27 cellular contexts compared by ENCODE assay signal in genomic region chr11:79189055-79189454, GRCh38.
"Had no signal": no experiment of that assay in that cellular context is flagged by ENCODE, and none has a peak within 500 bp of the region (broad histone marks: within the 10 kb centered on the region; RNA-seq: fewer than 3 reads in every experiment).

No MANE protein-coding gene starts in this region.

- H3K27me3 Mint-ChIP-seq: brain; natural killer cell treated with Interleukin-12 subunit alpha and Interleukin-12 subunit beta and Interleukin-15 and Interleukin-18, amount 100 ng/mL, for 72 hours; stimulated activated memory B cell treated with anti-CD40 and anti-IgM and Interleukin-4, amounts not matched to agents 10 μg/mL and 1 μg/mL and 100 μg/mL, for 72 hours had no signal

- H3K4me3 Mint-ChIP-seq: activated B cell treated with CpG ODN at 0.5 μM for 24 hours; activated CD8-positive, alpha-beta T cell treated with anti-CD3 and anti-CD28 coated beads, Interleukin-2, amount 10 ng/mL, durations not matched to agents 7 days and 5 days; activated naive CD8-positive, alpha-beta T cell treated with anti-CD3 and anti-CD28 coated beads for 36 hours; brain; natural killer cell treated with Interleukin-12 subunit alpha and Interleukin-12 subunit beta and Interleukin-15 and Interleukin-18, amount 100 ng/mL, for 72 hours; stimulated activated memory B cell treated with anti-CD40 and anti-IgM and Interleukin-4, amounts not matched to agents 10 μg/mL and 1 μg/mL and 100 μg/mL, for 72 hours had no signal

- H3K9me3 ChIP-seq: adrenal gland, colonic mucosa, mucosa of descending colon, thyroid gland had no signal

- H3K36me3 Mint-ChIP-seq: activated naive CD8-positive, alpha-beta T cell treated with anti-CD3 and anti-CD28 coated beads for 36 hours; natural killer cell treated with Interleukin-12 subunit alpha and Interleukin-12 subunit beta and Interleukin-15 and Interleukin-18, amount 100 ng/mL, for 72 hours; stimulated activated memory B cell treated with anti-CD40 and anti-IgM and Interleukin-4, amounts not matched to agents 10 μg/mL and 1 μg/mL and 100 μg/mL, for 72 hours had no signal

- H3K27me3 ChIP-seq: adrenal gland, cardiac muscle cell, colonic mucosa, esophagus squamous epithelium, right atrium auricular region, stomach, thyroid gland had no signal

- DNase-seq: activated B cell treated with CpG ODN at 0.5 μM for 24 hours; activated CD8-positive, alpha-beta T cell treated with anti-CD3 and anti-CD28 coated beads, Interleukin-2, amount 10 ng/mL, durations not matched to agents 7 days and 5 days; activated effector memory CD4-positive, alpha-beta T cell treated with Interleukin-2 at 50 U/mL for 16 hours; activated naive CD4-positive, alpha-beta T cell treated with Interleukin-2 at 50 U/mL for 16 hours; activated naive CD8-positive, alpha-beta T cell treated with anti-CD3 and anti-CD28 coated beads for 36 hours; adrenal gland; aorta; cerebellar nuclear complex; colonic mucosa; effector CD8-positive, alpha-beta T cell; esophagus squamous epithelium; foreskin melanocyte; kidney glomerular epithelial cell; mucosa of descending colon; stimulated activated CD4-positive, alpha-beta T cell treated with anti-CD3 and anti-CD28 coated beads, Interleukin-1b, Interleukin-23, amount 100 ng/mL, for 48 hours; stimulated activated CD4-positive, alpha-beta T cell treated with anti-CD3 and anti-CD28 coated beads, Interleukin-4, amount 100 ng/mL, for 4 hours; stimulated activated CD8-positive, alpha-beta memory T cell treated with anti-CD3 and anti-CD28 coated beads, Interleukin-4, amount 100 ng/mL, for 48 hours; thyroid gland had no signal

- H3K27ac ChIP-seq: adrenal gland, cardiac muscle cell, colonic mucosa, epithelial cell of prostate, esophagus squamous epithelium, right atrium auricular region, stomach, thyroid gland had no signal

- H3K4me2 ChIP-seq: smooth muscle cell had no signal

- H3K36me3 ChIP-seq: adrenal gland, cardiac muscle cell, colonic mucosa, esophagus squamous epithelium, right atrium auricular region, stomach, thyroid gland had no signal

- H3K4me3 ChIP-seq: adrenal gland, cardiac muscle cell, colonic mucosa, esophagus squamous epithelium, lung, mucosa of descending colon, right atrium auricular region, smooth muscle cell, stomach, thyroid gland had no signal

- H3K27ac Mint-ChIP-seq: activated B cell treated with CpG ODN at 0.5 μM for 24 hours; activated CD8-positive, alpha-beta T cell treated with anti-CD3 and anti-CD28 coated beads, Interleukin-2, amount 10 ng/mL, durations not matched to agents 7 days and 5 days; activated naive CD8-positive, alpha-beta T cell treated with anti-CD3 and anti-CD28 coated beads for 36 hours; brain; natural killer cell treated with Interleukin-12 subunit alpha and Interleukin-12 subunit beta and Interleukin-15 and Interleukin-18, amount 100 ng/mL, for 72 hours; stimulated activated memory B cell treated with anti-CD40 and anti-IgM and Interleukin-4, amounts not matched to agents 10 μg/mL and 1 μg/mL and 100 μg/mL, for 72 hours had no signal

- H3K4me1 ChIP-seq: adrenal gland, colonic mucosa, esophagus squamous epithelium, right atrium auricular region had no signal

- H3K9me3 Mint-ChIP-seq: activated B cell treated with CpG ODN at 0.5 μM for 24 hours; activated naive CD8-positive, alpha-beta T cell treated with anti-CD3 and anti-CD28 coated beads for 36 hours had no signal

- H3K4me1 Mint-ChIP-seq: activated B cell treated with CpG ODN at 0.5 μM for 24 hours; activated naive CD8-positive, alpha-beta T cell treated with anti-CD3 and anti-CD28 coated beads for 36 hours; brain; stimulated activated memory B cell treated with anti-CD40 and anti-IgM and Interleukin-4, amounts not matched to agents 10 μg/mL and 1 μg/mL and 100 μg/mL, for 72 hours had no signal
